16 cellular contexts compared by ENCODE assay signal in genomic region chr12:117026921-117027250, GRCh38.
"Had no signal": no experiment of that assay in that cellular context is flagged by ENCODE, and none has a peak within 500 bp of the region (broad histone marks: within the 10 kb centered on the region; RNA-seq: fewer than 3 reads in every experiment).

No MANE protein-coding gene starts in this region.

- H3K27me3 Mint-ChIP-seq: activated B cell treated with CpG ODN at 0.5 μM for 24 hours; activated naive CD4-positive, alpha-beta T cell treated with anti-CD3 and anti-CD28 coated beads, Interleukin-2, amount 50 U/mL, for 24 hours; naive thymus-derived CD8-positive, alpha-beta T cell; stimulated activated naive CD8-positive, alpha-beta T cell treated with anti-CD3 and anti-CD28 coated beads, Interleukin-15, Interleukin-2, amounts not matched to agents 100 ng/mL and 50 ng/mL, for 24 hours had no signal

- H3K9me3 Mint-ChIP-seq: activated B cell treated with CpG ODN at 0.5 μM for 24 hours; activated naive CD4-positive, alpha-beta T cell treated with anti-CD3 and anti-CD28 coated beads, Interleukin-2, amount 50 U/mL, for 24 hours; naive thymus-derived CD8-positive, alpha-beta T cell; neural progenitor cell; stimulated activated naive CD8-positive, alpha-beta T cell treated with anti-CD3 and anti-CD28 coated beads, Interleukin-15, Interleukin-2, amounts not matched to agents 100 ng/mL and 50 ng/mL, for 24 hours had no signal

- H3K27ac Mint-ChIP-seq: activated B cell treated with CpG ODN at 0.5 μM for 24 hours; activated naive CD4-positive, alpha-beta T cell treated with anti-CD3 and anti-CD28 coated beads, Interleukin-2, amount 50 U/mL, for 24 hours; neural progenitor cell; stimulated activated naive CD8-positive, alpha-beta T cell treated with anti-CD3 and anti-CD28 coated beads, Interleukin-15, Interleukin-2, amounts not matched to agents 100 ng/mL and 50 ng/mL, for 24 hours had no signal

- H3K4me3 Mint-ChIP-seq: activated B cell treated with CpG ODN at 0.5 μM for 24 hours; activated naive CD4-positive, alpha-beta T cell treated with anti-CD3 and anti-CD28 coated beads, Interleukin-2, amount 50 U/mL, for 24 hours; naive thymus-derived CD8-positive, alpha-beta T cell; neural progenitor cell; stimulated activated naive CD8-positive, alpha-beta T cell treated with anti-CD3 and anti-CD28 coated beads, Interleukin-15, Interleukin-2, amounts not matched to agents 100 ng/mL and 50 ng/mL, for 24 hours had no signal

- ATAC-seq: left colon; naive thymus-derived CD8-positive, alpha-beta T cell had no signal

- H3K4me1 Mint-ChIP-seq: activated naive CD4-positive, alpha-beta T cell treated with anti-CD3 and anti-CD28 coated beads, Interleukin-2, amount 50 U/mL, for 24 hours had no signal

- H3K27ac ChIP-seq: epithelial cell of prostate, neural progenitor cell, tibial nerve had no signal

- DNase-seq: activated B cell treated with CpG ODN at 0.5 μM for 24 hours; activated CD4-positive, alpha-beta T cell treated with anti-CD3 and anti-CD28 coated beads for 4 hours; activated CD4-positive, alpha-beta T cell treated with anti-CD3 and anti-CD28 coated beads, Interleukin-2, amount 50 U/mL, for 48 hours; activated CD8-positive, alpha-beta memory T cell treated with anti-CD3 and anti-CD28 coated beads, Interleukin-2, amount 50 U/mL, for 48 hours; activated effector memory CD4-positive, alpha-beta T cell treated with Interleukin-2 at 50 U/mL for 16 hours; heart left ventricle; left colon; naive thymus-derived CD8-positive, alpha-beta T cell; retina; stimulated activated CD4-positive, alpha-beta T cell treated with anti-CD3 and anti-CD28 coated beads, Interleukin-4, amount 100 ng/mL, for 1 hour; T1000 had no signal
